In genomic region chr1:53258216-53258615, GRCh38 we compare ENCODE assay signal across 1 cellular context.
TF ChIP-seq lines count a peak whose summit lies in the region.

No MANE protein-coding gene starts in this region.

TF ChIP-seq in IMR-90, 13 proteins besides CTCF, POLR2A, EP300 and RAD21 (continued from another document):
- TF ChIP-seq NFE2L2 (IDR thresholded peaks at IDR 0.05; ENCODE audit: low read depth, low read length) (no peak), MAFK (IDR thresholded peaks at IDR 0.05; ENCODE audit: low read depth, low read length) (no peak), ELK1 (IDR thresholded peaks at IDR 0.05; ENCODE audit: borderline replicate concordance, low read depth, low read length) (no peak), FOS (IDR thresholded peaks at IDR 0.05; ENCODE audit: low read depth, low read length) (no peak), CEBPB (IDR thresholded peaks at IDR 0.05; ENCODE audit: low read depth, low read length) (no peak), BHLHE40 (IDR thresholded peaks at IDR 0.05; ENCODE audit: low read depth, low read length) (no peak), MXI1 (IDR thresholded peaks at IDR 0.05; ENCODE audit: borderline replicate concordance, low read depth, low read length) (no peak), RFX5 (IDR thresholded peaks at IDR 0.05; ENCODE audit: low read depth, low read length) (no peak), CHD1 (IDR thresholded peaks at IDR 0.05; ENCODE audit: low read depth, low read length) (no peak), USF2 (IDR thresholded peaks at IDR 0.05; ENCODE audit: low read depth, low read length) (no peak)
